Comparison of ENCODE assay signal across 11 cellular contexts in the genomic region with DNA sequence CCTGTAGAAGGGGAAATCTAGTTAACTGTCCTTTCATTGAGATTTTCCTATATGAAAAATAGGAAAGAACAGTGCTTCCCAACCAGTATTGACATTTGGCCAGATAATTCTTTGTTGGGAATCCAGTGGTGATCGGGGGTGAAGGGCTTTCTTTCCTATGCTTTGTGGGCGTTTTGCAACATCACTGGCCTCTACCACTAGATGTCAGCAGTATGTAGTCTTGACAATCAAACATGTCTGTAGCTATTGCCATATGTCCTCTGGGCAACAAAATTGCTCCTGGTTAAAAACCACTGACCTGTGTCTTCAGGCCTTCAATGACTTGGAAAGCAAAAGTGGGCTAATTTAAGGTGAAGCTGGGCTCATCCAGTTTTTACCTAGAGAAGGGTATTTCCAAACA.
DNase-seq lines count a peak whose midpoint lies in the region; ATAC-seq and TF ChIP-seq lines count a peak whose summit lies in the region.
"Had no signal": no experiment of that assay in that cellular context is flagged by ENCODE, and none has a peak within 500 bp of the region (broad histone marks: within the 10 kb centered on the region; RNA-seq: fewer than 3 reads in every experiment).

No MANE protein-coding gene starts in this region.

- H3K36me3 Mint-ChIP-seq in type B pancreatic cell (peaks cover 5% of the 10 kb centered on the region), T-helper 17 cell (ENCODE audit: low read depth) (no peaks in the 10 kb centered on the region)
- H3K36me3 Mint-ChIP-seq: activated naive CD4-positive, alpha-beta T cell treated with anti-CD3 and anti-CD28 coated beads, Interleukin-2, amount 50 U/mL, for 24 hours had no signal

- peaks cover 6% of the 10 kb centered on the region for H3K9me3 Mint-ChIP-seq in type B pancreatic cell
- H3K9me3 Mint-ChIP-seq: activated naive CD4-positive, alpha-beta T cell treated with anti-CD3 and anti-CD28 coated beads, Interleukin-2, amount 50 U/mL, for 24 hours had no signal

- H3K4me1 Mint-ChIP-seq in type B pancreatic cell (ENCODE audit: unreplicated experiment) (no peaks in the 10 kb centered on the region), T-helper 17 cell (no peaks in the 10 kb centered on the region)
- H3K4me1 Mint-ChIP-seq: activated naive CD4-positive, alpha-beta T cell treated with anti-CD3 and anti-CD28 coated beads, Interleukin-2, amount 50 U/mL, for 24 hours had no signal

- H3K4me3 ChIP-seq in choroid plexus epithelial cell (ENCODE audit: low read depth, low read length), result no peak overlapping the region

- H3K4me3 Mint-ChIP-seq in type B pancreatic cell (no peak overlapping the region), T-helper 17 cell (no peak overlapping the region)
- H3K4me3 Mint-ChIP-seq: activated naive CD4-positive, alpha-beta T cell treated with anti-CD3 and anti-CD28 coated beads, Interleukin-2, amount 50 U/mL, for 24 hours had no signal

- no peaks in the 10 kb centered on the region for H3K9me3 ChIP-seq in T-helper 17 cell (ENCODE audit: control insufficient read depth, low read length, poor library complexity, severe bottlenecking)

- DNase-seq in SIG-M5 treated with dmso at 0.1 percent for 504 hours (lab: John Stamatoyannopoulos, UW; ENCODE audit: unreplicated experiment), result peak; percentile 43
- no peak for DNase-seq in SIG-M5 (lab: John Stamatoyannopoulos, UW)
- DNase-seq in NAMALWA (ENCODE audit: low spot score), result peak; percentile 37
- peak; percentile 8 for DNase-seq in choroid plexus epithelial cell (ENCODE audit: low read depth)
- no peak for DNase-seq in type B pancreatic cell (ENCODE audit: extremely low spot score, unreplicated experiment)
- DNase-seq in T-helper 17 cell, result no peak
- DNase-seq in NCI-H1694 (lab: John Stamatoyannopoulos, UW), result no peak

- H3K27ac Mint-ChIP-seq in type B pancreatic cell (no peak overlapping the region), T-helper 17 cell (no peak overlapping the region)
- H3K27ac Mint-ChIP-seq: activated naive CD4-positive, alpha-beta T cell treated with anti-CD3 and anti-CD28 coated beads, Interleukin-2, amount 50 U/mL, for 24 hours had no signal

- H3K27me3 Mint-ChIP-seq in type B pancreatic cell (no peaks in the 10 kb centered on the region), T-helper 17 cell (no peaks in the 10 kb centered on the region)
- H3K27me3 Mint-ChIP-seq: activated naive CD4-positive, alpha-beta T cell treated with anti-CD3 and anti-CD28 coated beads, Interleukin-2, amount 50 U/mL, for 24 hours had no signal

- ATAC-seq in T-helper 17 cell (no peak), HG03565 (IDR thresholded peaks at IDR 0.05; ENCODE audit: unreplicated experiment) (no peak)
- ATAC-seq: HCT116, Right ventricle myocardium inferior had no signal

- peak; percentile 41 for TF ChIP-seq CTCF in choroid plexus epithelial cell (conservative IDR thresholded peaks at IDR 0.05; ENCODE audit: low read depth, low read length)
- peak; percentile 72 for TF ChIP-seq CTCF in type B pancreatic cell (conservative IDR thresholded peaks at IDR 0.05)

Comparison
In these comparisons a context has a peak if more than half of its experiments do, and no peak if none do; other contexts are left out.
1. DNase-seq: peak in SIG-M5 treated with dmso at 0.1 percent for 504 hours (single experiment), NAMALWA (single experiment) and choroid plexus epithelial cell (single experiment); none in SIG-M5 (single experiment), type B pancreatic cell (single experiment), T-helper 17 cell (0 of 3) and NCI-H1694 (single experiment).